18 cellular contexts compared by ENCODE assay signal in the genomic region with DNA sequence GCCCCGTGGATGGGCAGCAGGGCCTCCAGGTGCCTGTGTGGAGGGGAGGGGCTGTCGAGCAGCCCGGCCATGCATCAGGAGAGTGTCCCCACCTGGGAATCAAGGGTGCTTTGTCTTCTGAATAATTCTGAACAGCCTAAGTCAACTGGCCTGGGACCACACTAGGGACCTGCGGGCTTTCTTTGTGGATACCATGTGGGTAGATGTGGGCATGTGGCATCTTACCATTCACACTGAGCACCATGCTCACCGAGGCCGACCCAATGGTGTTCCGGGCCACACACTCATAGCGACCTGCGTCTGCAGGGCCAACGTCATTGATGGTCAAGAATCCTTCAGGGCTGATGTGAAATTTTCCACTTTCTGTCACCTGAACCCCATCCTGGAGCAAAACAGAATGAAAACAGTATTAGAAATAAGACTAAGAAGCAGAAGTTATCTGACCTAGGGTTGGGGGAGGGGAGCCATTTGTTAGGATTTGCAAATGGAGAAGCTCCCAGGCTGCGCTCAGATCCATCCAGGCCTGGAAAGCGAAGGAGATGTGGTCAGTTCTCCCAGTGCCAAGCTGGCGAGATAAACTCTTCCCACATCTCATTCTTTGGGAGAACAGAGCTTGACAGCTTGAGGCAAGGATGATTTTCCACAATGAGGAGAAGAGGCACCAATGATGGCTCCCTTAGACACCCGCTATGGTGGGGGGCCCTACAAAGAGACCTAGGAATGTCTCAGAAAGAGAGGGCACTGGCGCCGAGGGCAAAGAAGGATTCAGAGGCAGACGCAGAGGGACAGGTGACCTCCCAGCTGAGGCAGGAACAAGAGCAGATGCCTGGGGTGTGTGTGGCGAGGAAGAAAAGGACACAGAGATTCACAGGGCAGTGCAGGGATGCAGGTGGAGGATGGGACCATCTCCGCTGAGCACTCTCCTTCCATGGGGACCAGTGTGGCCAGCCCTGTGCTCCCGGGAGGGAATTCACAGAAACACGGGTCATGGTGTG.
"Had no signal": no experiment of that assay in that cellular context is flagged by ENCODE, and none has a peak within 500 bp of the region (broad histone marks: within the 10 kb centered on the region; RNA-seq: fewer than 3 reads in every experiment).

No MANE protein-coding gene starts in this region.

- H3K9me3 Mint-ChIP-seq: activated CD4-positive, alpha-beta T cell treated with anti-CD3 and anti-CD28 coated beads, Interleukin-2, amount 10 ng/mL, durations not matched to agents 7 days and 5 days; activated naive CD4-positive, alpha-beta T cell treated with anti-CD3 and anti-CD28 coated beads for 36 hours; activated naive CD8-positive, alpha-beta T cell treated with anti-CD3 and anti-CD28 coated beads, Interleukin-2, amount 50 U/mL, for 24 hours; T-helper 2 cell treated with Interferon-gamma antibody and Interleukin-4, amounts not matched to agents 5 μg/mL and 100 μg/mL, for 36 hours had no signal

- H3K27me3 ChIP-seq: ascending aorta, gastroesophageal sphincter, hepatocyte, transverse colon had no signal

- H3K4me3 ChIP-seq: ascending aorta, dorsolateral prefrontal cortex, gastroesophageal sphincter, hepatocyte, skin epidermis, transverse colon had no signal

- H3K36me3 ChIP-seq: transverse colon had no signal

- H3K9me3 ChIP-seq: ascending aorta, gastroesophageal sphincter, transverse colon had no signal

- H3K27ac Mint-ChIP-seq: activated CD4-positive, alpha-beta T cell treated with anti-CD3 and anti-CD28 coated beads, Interleukin-2, amount 10 ng/mL, durations not matched to agents 7 days and 5 days; activated naive CD4-positive, alpha-beta T cell treated with anti-CD3 and anti-CD28 coated beads for 36 hours; activated naive CD8-positive, alpha-beta T cell treated with anti-CD3 and anti-CD28 coated beads, Interleukin-2, amount 50 U/mL, for 24 hours; T-helper 2 cell treated with Interferon-gamma antibody and Interleukin-4, amounts not matched to agents 5 μg/mL and 100 μg/mL, for 36 hours had no signal

- DNase-seq: activated CD4-positive, alpha-beta T cell treated with anti-CD3 and anti-CD28 coated beads, Interleukin-2, amount 10 ng/mL, durations not matched to agents 7 days and 5 days; activated CD4-positive, CD25-positive, alpha-beta regulatory T cell; activated naive CD4-positive, alpha-beta T cell treated with anti-CD3 and anti-CD28 coated beads for 36 hours; activated naive CD8-positive, alpha-beta T cell treated with anti-CD3 and anti-CD28 coated beads, Interleukin-2, amount 50 U/mL, for 24 hours; mesendoderm; retina; stimulated activated CD4-positive, alpha-beta T cell treated with anti-CD3 and anti-CD28 coated beads, Interleukin-15, amount 100 ng/mL, for 24 hours; stimulated activated CD4-positive, alpha-beta T cell treated with anti-CD3 and anti-CD28 coated beads, Interleukin-4, amount 100 ng/mL, for 1 hour; stimulated activated naive CD4-positive, alpha-beta T cell; substantia nigra; transverse colon had no signal

- ATAC-seq: activated naive CD8-positive, alpha-beta T cell treated with anti-CD3 and anti-CD28 coated beads, Interleukin-2, amount 50 U/mL, for 24 hours; gastroesophageal sphincter had no signal

- H3K4me1 ChIP-seq: gastroesophageal sphincter, parathyroid adenoma, transverse colon had no signal

- H3K27me3 Mint-ChIP-seq: activated CD4-positive, alpha-beta T cell treated with anti-CD3 and anti-CD28 coated beads, Interleukin-2, amount 10 ng/mL, durations not matched to agents 7 days and 5 days had no signal

- H3K4me1 Mint-ChIP-seq: activated CD4-positive, alpha-beta T cell treated with anti-CD3 and anti-CD28 coated beads, Interleukin-2, amount 10 ng/mL, durations not matched to agents 7 days and 5 days; activated naive CD8-positive, alpha-beta T cell treated with anti-CD3 and anti-CD28 coated beads, Interleukin-2, amount 50 U/mL, for 24 hours had no signal

- H3K27ac ChIP-seq: dorsolateral prefrontal cortex, gastroesophageal sphincter, hepatocyte, parathyroid adenoma, skin epidermis, transverse colon had no signal

- H3K4me3 Mint-ChIP-seq: activated CD4-positive, alpha-beta T cell treated with anti-CD3 and anti-CD28 coated beads, Interleukin-2, amount 10 ng/mL, durations not matched to agents 7 days and 5 days; activated naive CD4-positive, alpha-beta T cell treated with anti-CD3 and anti-CD28 coated beads for 36 hours; activated naive CD8-positive, alpha-beta T cell treated with anti-CD3 and anti-CD28 coated beads, Interleukin-2, amount 50 U/mL, for 24 hours; T-helper 2 cell treated with Interferon-gamma antibody and Interleukin-4, amounts not matched to agents 5 μg/mL and 100 μg/mL, for 36 hours had no signal
